11 cellular contexts compared by ENCODE assay signal in genomic region chr14:35337074-35337556, GRCh38. TPM values are rescaled to one million over a fixed set of nuclear protein-coding genes. Genes with fewer than 3 reads are reported as not detected.
DNase-seq lines count a peak whose midpoint lies in the region; ATAC-seq and TF ChIP-seq lines count a peak whose summit lies in the region.
"Had no signal": no experiment of that assay in that cellular context is flagged by ENCODE, and none has a peak within 500 bp of the region (broad histone marks: within the 10 kb centered on the region; RNA-seq: fewer than 3 reads in every experiment).

No MANE protein-coding gene starts in this region.

- no peak for DNase-seq in CD14-positive monocyte (ENCODE audit: low spot score)
- no peak for DNase-seq in adrenal gland
- no peak for DNase-seq in GM10266 (ENCODE audit: extremely low spot score)
- DNase-seq: activated CD4-positive, alpha-beta memory T cell treated with anti-CD3 and anti-CD28 coated beads for 36 hours; CD8-positive, alpha-beta T cell; stimulated activated naive CD4-positive, alpha-beta T cell treated with Interleukin-2 at 50 U/mL for 16 hours had no signal

- 41 to 53% (median 47%) methylated on average over 9 of the region's 9 CpGs for WGBS in adrenal gland, 4 donors

- peak overlapping the region in 1 of 2 donors; percentile 45 for H3K4me3 Mint-ChIP-seq in CD14-positive monocyte
- H3K4me3 Mint-ChIP-seq: activated CD4-positive, alpha-beta memory T cell treated with anti-CD3 and anti-CD28 coated beads for 36 hours; CD8-positive, alpha-beta T cell had no signal

- H3K4me3 ChIP-seq in adrenal gland (no peak overlapping the region), rectal smooth muscle tissue (ENCODE audit: low read length) (peak overlapping the region; percentile 47)

- no peak for TF ChIP-seq POLR2A in adrenal gland (IDR thresholded peaks at IDR 0.05)

- H3K36me3 Mint-ChIP-seq in CD14-positive monocyte, result no peaks in the 10 kb centered on the region
- H3K36me3 Mint-ChIP-seq: activated CD4-positive, alpha-beta memory T cell treated with anti-CD3 and anti-CD28 coated beads for 36 hours; CD8-positive, alpha-beta T cell had no signal

- H3K4me1 ChIP-seq in adrenal gland (replicated peaks in 1 of 2) (peaks cover 55 to 91% of the 10 kb centered on the region in 2 donors), rectal smooth muscle tissue (ENCODE audit: control insufficient read depth, insufficient read depth, low read length) (peaks cover 26% of the 10 kb centered on the region)

- intact Hi-C loops in CD14-positive monocyte (cut with micrococcal nuclease), result no loop called here
- intact Hi-C loops in adrenal gland (cut with DNase I), result loop anchor here in 1 of 2 donors (10.0 kb wide), 1 partner anchor 68 kb away; the partner anchor contains the start of gene NFKBIA

- H3K9ac ChIP-seq in rectal smooth muscle tissue (ENCODE audit: low read length), result peak overlapping the region; percentile 53

- H3K4me1 Mint-ChIP-seq in CD14-positive monocyte, result peaks cover 83% of the 10 kb centered on the region

- H3K36me3 ChIP-seq in adrenal gland (replicated peaks in 1 of 2), result no peaks in the 10 kb centered on the region
- no peaks in the 10 kb centered on the region for H3K36me3 ChIP-seq in rectal smooth muscle tissue (ENCODE audit: control insufficient read depth, insufficient read depth, low read length)

- TF ChIP-seq CTCF in CD14-positive monocyte (IDR thresholded peaks at IDR 0.05) (no peak), adrenal gland (IDR thresholded peaks at IDR 0.05) (no peak), GM10266 (IDR thresholded peaks at IDR 0.05; ENCODE audit: control insufficient read depth, insufficient read depth, low read depth, missing control alignments) (no peak)

- no peaks in the 10 kb centered on the region for H3K9me3 ChIP-seq in adrenal gland (replicated peaks in 1 of 3)

- H3K27me3 Mint-ChIP-seq in CD14-positive monocyte (ENCODE audit: low read depth in 3 of 3), result peaks cover 0 to 3% (median 0%) of the 10 kb centered on the region in 3 donors
- H3K27me3 Mint-ChIP-seq: activated CD4-positive, alpha-beta memory T cell treated with anti-CD3 and anti-CD28 coated beads for 36 hours had no signal

- H3K27ac ChIP-seq in adrenal gland (peak overlapping the region; percentile 93 to 97 (median 96)), layer of hippocampus (ENCODE audit: low read depth, low read length) (peak overlapping the region; percentile 78), rectal smooth muscle tissue (ENCODE audit: low read depth, low read length) (peak overlapping the region; percentile 90)

- H3K27ac Mint-ChIP-seq in CD14-positive monocyte, result peak overlapping the region; percentile 50 to 93 (median 86)
- H3K27ac Mint-ChIP-seq: activated CD4-positive, alpha-beta memory T cell treated with anti-CD3 and anti-CD28 coated beads for 36 hours had no signal

- no peaks in the 10 kb centered on the region for H3K27me3 ChIP-seq in adrenal gland
- no peaks in the 10 kb centered on the region for H3K27me3 ChIP-seq in layer of hippocampus (ENCODE audit: control insufficient read depth, insufficient read depth, low read length)
- no peaks in the 10 kb centered on the region for H3K27me3 ChIP-seq in rectal smooth muscle tissue (ENCODE audit: control insufficient read depth, insufficient read depth, low read length)

- H3K9me3 Mint-ChIP-seq in CD14-positive monocyte, result no peaks in the 10 kb centered on the region
- H3K9me3 Mint-ChIP-seq: activated CD4-positive, alpha-beta memory T cell treated with anti-CD3 and anti-CD28 coated beads for 36 hours; CD8-positive, alpha-beta T cell had no signal

- ATAC-seq in HG03196 (IDR thresholded peaks at IDR 0.05; ENCODE audit: unreplicated experiment) (no peak), GM18909 (IDR thresholded peaks at IDR 0.05; ENCODE audit: poor library complexity, unreplicated experiment) (no peak), HG03039 (IDR thresholded peaks at IDR 0.05; ENCODE audit: unreplicated experiment) (no peak)
- ATAC-seq: CD8-positive, alpha-beta T cell had no signal

RNA-seq across cellular contexts. Expression of gene PSMA6, which starts 44.9 kb away (rescaled TPM):
- polyA plus RNA-seq in CD14-positive monocyte (100 to 1,000 TPM; 480 to 572 TPM), adrenal gland (100 to 1,000 TPM; 119 to 393 (median 120) TPM)
- total RNA-seq in adrenal gland, result 100 to 1,000 TPM; 114 to 323 (median 185) TPM
